In the genomic region with DNA sequence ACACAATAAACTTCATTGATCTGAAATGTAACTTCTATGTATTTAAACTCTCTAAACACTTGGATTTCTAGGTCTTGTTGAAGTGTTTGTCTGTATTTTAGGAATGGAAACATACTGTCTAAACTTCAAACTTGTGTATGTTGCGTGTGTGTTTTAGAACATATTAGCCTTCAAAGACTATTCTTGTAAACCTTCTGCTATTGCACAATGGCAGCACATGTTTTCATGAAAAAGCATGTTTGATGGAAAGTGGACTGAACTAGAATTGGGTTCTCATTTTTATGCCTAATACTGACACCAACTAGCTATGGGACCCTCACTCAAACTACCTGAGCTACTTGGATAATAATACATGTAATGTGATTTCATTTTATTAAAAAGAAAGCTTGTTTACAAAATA, we compare ENCODE assay signal across 8 cellular contexts.
"Had no signal": no experiment of that assay in that cellular context is flagged by ENCODE, and none has a peak within 500 bp of the region (broad histone marks: within the 10 kb centered on the region; RNA-seq: fewer than 3 reads in every experiment).

No MANE protein-coding gene starts in this region.

- FAIRE-seq: G401.6, GM12878, GM12891, GM12892, GM18507, GM19239 had no signal

- H3K4me3 ChIP-seq: GM12878 had no signal

- ATAC-seq: GM12878 had no signal

- DNase-seq: GDM1, GF-D8 had no signal
